Comparison of ENCODE assay signal across 10 cellular contexts in the genomic region with DNA sequence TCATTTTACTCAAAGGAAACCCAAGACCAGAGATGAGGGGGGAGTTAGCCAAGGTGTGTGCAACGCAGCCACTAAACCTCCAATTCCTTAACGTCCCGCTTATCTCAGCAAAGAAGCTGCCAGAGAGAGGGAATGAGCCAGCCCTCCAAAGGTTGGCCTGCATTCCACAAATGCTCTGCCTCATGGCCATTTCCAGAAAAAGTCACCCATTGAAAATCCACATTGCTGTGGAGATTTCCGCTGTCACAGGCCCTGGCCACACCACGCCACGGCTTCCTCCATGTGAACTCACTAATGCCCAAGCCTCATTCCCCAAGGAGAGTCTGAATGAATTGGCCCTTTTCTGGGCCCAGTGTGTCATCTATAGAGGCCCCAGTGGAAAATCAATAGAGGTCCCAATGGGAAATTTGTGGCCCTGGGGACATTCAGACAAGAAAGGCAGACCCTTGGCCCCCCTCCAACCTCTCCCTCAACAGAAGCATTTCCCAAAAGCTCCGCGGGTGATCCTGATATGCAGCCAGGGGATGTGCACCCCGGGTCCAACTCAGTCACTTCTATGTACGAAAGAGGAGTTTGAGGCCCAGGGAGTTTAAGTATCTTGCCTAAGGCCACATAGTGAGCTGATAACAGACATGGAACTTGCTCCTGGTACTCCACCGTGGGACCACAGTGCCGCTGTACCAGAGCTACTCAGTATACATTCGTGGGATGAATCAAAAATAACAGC. TPM values are rescaled to one million over a fixed set of nuclear protein-coding genes. Genes with fewer than 3 reads are reported as not detected.
DNase-seq lines count a peak whose midpoint lies in the region; ATAC-seq and TF ChIP-seq lines count a peak whose summit lies in the region.
"Had no signal": no experiment of that assay in that cellular context is flagged by ENCODE, and none has a peak within 500 bp of the region (broad histone marks: within the 10 kb centered on the region; RNA-seq: fewer than 3 reads in every experiment).

No MANE protein-coding gene starts in this region.

- DNase-seq in EH (ENCODE audit: low read depth) (peak; percentile 87), glomerular visceral epithelial cell (ENCODE audit: extremely low spot score) (peak; percentile 78), progenitor cell of endocrine pancreas (ENCODE audit: low spot score, unreplicated experiment) (no peak), WERI-Rb-1 (no peak), nucleus accumbens (lab: John Stamatoyannopoulos, UW) (no peak)
- no peak for DNase-seq in activated CD8-positive, alpha-beta memory T cell treated with anti-CD3 and anti-CD28 coated beads for 24 hours
- DNase-seq: naive thymus-derived CD4-positive, alpha-beta T cell; NCI-H526 had no signal

- no peaks in the 10 kb centered on the region for H3K36me3 ChIP-seq in WERI-Rb-1

- ATAC-seq in SK-N-SH treated with all-trans-retinoic acid at 6 μM for 48 hours (peak; percentile 11), HG02642 (IDR thresholded peaks at IDR 0.05; ENCODE audit: poor library complexity, unreplicated experiment) (no peak)
- ATAC-seq: naive thymus-derived CD4-positive, alpha-beta T cell had no signal

- H3K4me3 ChIP-seq in WERI-Rb-1 (ENCODE audit: low read depth, low read length) = no peak overlapping the region

- H3K27me3 ChIP-seq in WERI-Rb-1 (ENCODE audit: insufficient read depth, low read depth, severe bottlenecking) = no peaks in the 10 kb centered on the region

- H3K4me3 Mint-ChIP-seq in progenitor cell of endocrine pancreas (ENCODE audit: low read depth) = no peak overlapping the region
- H3K4me3 Mint-ChIP-seq: naive thymus-derived CD4-positive, alpha-beta T cell had no signal

- peak overlapping the region; percentile 98 for H3K27ac Mint-ChIP-seq in progenitor cell of endocrine pancreas
- H3K27ac Mint-ChIP-seq: naive thymus-derived CD4-positive, alpha-beta T cell had no signal

- H3K9me3 Mint-ChIP-seq in progenitor cell of endocrine pancreas (ENCODE audit: low read depth) = no peaks in the 10 kb centered on the region
- H3K9me3 Mint-ChIP-seq: naive thymus-derived CD4-positive, alpha-beta T cell had no signal

- no peaks in the 10 kb centered on the region for H3K27me3 Mint-ChIP-seq in progenitor cell of endocrine pancreas

- no peak overlapping the region for H3K27ac ChIP-seq in WERI-Rb-1

- peaks cover 24% of the 10 kb centered on the region for H3K36me3 Mint-ChIP-seq in progenitor cell of endocrine pancreas (ENCODE audit: insufficient read depth)

- no peak for TF ChIP-seq CTCF in progenitor cell of endocrine pancreas (IDR thresholded peaks at IDR 0.05; ENCODE audit: unreplicated experiment)
- TF ChIP-seq CTCF in WERI-Rb-1 (IDR thresholded peaks at IDR 0.05; ENCODE audit: low read depth, low read length) = no peak

- H3K4me1 Mint-ChIP-seq in progenitor cell of endocrine pancreas (ENCODE audit: low read depth) = peaks cover 44% of the 10 kb centered on the region

- no peaks in the 10 kb centered on the region for H3K9me3 ChIP-seq in WERI-Rb-1 (ENCODE audit: severe bottlenecking)

TF ChIP-seq in SK-N-SH treated with all-trans-retinoic acid at 6 μM for 48 hours, 23 proteins besides CTCF, POLR2A, EP300 and RAD21:
- no peak for TF ChIP-seq ZNF70 (CRISPR knock-in tag; IDR thresholded peaks at IDR 0.05)
- no peak for TF ChIP-seq BACH2 (CRISPR knock-in tag; IDR thresholded peaks at IDR 0.05; ENCODE audit: borderline replicate concordance)
- TF ChIP-seq, protein P1, sequence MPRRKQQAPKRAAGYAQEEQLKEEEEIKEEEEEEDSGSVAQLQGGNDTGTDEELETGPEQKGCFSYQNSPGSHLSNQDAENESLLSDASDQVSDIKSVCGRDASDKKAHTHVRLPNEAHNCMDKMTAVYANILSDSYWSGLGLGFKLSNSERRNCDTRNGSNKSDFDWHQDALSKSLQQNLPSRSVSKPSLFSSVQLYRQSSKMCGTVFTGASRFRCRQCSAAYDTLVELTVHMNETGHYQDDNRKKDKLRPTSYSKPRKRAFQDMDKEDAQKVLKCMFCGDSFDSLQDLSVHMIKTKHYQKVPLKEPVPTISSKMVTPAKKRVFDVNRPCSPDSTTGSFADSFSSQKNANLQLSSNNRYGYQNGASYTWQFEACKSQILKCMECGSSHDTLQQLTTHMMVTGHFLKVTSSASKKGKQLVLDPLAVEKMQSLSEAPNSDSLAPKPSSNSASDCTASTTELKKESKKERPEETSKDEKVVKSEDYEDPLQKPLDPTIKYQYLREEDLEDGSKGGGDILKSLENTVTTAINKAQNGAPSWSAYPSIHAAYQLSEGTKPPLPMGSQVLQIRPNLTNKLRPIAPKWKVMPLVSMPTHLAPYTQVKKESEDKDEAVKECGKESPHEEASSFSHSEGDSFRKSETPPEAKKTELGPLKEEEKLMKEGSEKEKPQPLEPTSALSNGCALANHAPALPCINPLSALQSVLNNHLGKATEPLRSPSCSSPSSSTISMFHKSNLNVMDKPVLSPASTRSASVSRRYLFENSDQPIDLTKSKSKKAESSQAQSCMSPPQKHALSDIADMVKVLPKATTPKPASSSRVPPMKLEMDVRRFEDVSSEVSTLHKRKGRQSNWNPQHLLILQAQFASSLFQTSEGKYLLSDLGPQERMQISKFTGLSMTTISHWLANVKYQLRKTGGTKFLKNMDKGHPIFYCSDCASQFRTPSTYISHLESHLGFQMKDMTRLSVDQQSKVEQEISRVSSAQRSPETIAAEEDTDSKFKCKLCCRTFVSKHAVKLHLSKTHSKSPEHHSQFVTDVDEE (CRISPR knock-in tag; IDR thresholded peaks at IDR 0.05) = no peak
- TF ChIP-seq ESRRG (CRISPR knock-in tag; IDR thresholded peaks at IDR 0.05) = no peak
- TF ChIP-seq ZNF8 (CRISPR knock-in tag; IDR thresholded peaks at IDR 0.05) = no peak
- TF ChIP-seq ISL1 (CRISPR knock-in tag; IDR thresholded peaks at IDR 0.05) = no peak
- TF ChIP-seq GLIS3 (CRISPR knock-in tag; IDR thresholded peaks at IDR 0.05) = no peak
- TF ChIP-seq SNAI2 (CRISPR knock-in tag; IDR thresholded peaks at IDR 0.05) = no peak
- TF ChIP-seq, protein P2, sequence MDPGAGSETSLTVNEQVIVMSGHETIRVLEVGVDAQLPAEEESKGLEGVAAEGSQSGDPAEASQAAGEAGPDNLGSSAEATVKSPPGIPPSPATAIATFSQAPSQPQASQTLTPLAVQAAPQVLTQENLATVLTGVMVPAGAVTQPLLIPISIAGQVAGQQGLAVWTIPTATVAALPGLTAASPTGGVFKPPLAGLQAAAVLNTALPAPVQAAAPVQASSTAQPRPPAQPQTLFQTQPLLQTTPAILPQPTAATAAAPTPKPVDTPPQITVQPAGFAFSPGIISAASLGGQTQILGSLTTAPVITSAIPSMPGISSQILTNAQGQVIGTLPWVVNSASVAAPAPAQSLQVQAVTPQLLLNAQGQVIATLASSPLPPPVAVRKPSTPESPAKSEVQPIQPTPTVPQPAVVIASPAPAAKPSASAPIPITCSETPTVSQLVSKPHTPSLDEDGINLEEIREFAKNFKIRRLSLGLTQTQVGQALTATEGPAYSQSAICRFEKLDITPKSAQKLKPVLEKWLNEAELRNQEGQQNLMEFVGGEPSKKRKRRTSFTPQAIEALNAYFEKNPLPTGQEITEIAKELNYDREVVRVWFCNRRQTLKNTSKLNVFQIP (CRISPR knock-in tag; IDR thresholded peaks at IDR 0.05; ENCODE audit: borderline replicate concordance, low read depth) = no peak
- no peak for TF ChIP-seq RARB (CRISPR knock-in tag; IDR thresholded peaks at IDR 0.05)
- no peak for TF ChIP-seq CSDC2 (CRISPR knock-in tag; IDR thresholded peaks at IDR 0.05)
- no peak for TF ChIP-seq ZFP3 (CRISPR knock-in tag; IDR thresholded peaks at IDR 0.05)
- no peak for TF ChIP-seq TCF4 (CRISPR knock-in tag; IDR thresholded peaks at IDR 0.05; ENCODE audit: borderline replicate concordance)

RNA-seq across cellular contexts. Expression of a gene that starts 8.8 kb away (rescaled TPM):
- total RNA-seq in progenitor cell of endocrine pancreas = 28.3 and 31.9 TPM in 2 replicates

Comparison
In these comparisons a context has a peak if more than half of its experiments do, and no peak if none do; other contexts are left out.
1. DNase-seq: peak in EH (single experiment) and glomerular visceral epithelial cell (single experiment); none in progenitor cell of endocrine pancreas (single experiment), WERI-Rb-1 (single experiment), nucleus accumbens (0 of 56) and activated CD8-positive, alpha-beta memory T cell treated with anti-CD3 and anti-CD28 coated beads for 24 hours (single experiment).